In the genomic region with DNA sequence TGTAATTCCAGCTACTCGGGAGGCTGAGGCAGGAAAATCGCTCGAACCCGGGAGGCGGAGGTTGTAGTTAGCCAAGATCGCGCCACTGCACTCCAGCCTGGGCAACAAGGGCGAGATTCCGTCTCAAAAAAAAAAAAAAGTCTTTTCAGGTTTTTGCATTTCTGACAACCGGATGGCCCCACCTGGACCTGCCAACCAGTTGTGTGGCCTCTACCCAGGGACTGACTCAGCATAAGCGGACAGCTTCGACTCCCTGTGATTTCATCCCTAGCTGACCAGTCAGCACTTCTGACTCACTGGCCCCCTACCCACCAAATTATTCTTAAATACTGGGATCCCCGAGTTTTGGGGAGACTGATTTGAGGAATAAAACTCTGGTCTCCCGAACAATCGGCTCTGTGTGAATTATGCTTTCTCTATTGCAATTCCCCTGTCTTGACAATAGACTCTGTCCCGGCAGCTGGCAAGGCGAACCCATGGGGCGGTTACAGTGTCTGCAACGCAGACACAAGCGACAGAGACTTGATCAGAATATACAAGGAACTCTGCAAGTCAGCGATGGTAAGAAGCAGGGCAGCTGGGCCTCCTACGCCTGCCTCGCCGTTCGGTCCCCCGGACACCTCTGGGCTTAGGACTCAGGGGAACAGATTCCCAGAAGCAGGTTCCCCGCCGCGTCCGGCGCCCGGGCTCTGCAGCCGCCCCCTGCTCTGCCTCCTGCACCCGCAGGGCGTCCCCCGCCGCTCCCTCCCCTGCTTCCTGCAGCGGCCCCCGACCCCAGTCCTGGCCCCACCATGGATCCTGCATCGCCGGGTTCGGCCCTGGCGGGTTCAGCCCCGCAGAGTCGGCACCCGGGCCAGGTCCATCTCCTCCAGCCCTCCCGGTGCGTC, we compare ENCODE assay signal across 8 cellular contexts. TPM values are rescaled to one million over a fixed set of nuclear protein-coding genes. Genes with fewer than 3 reads are reported as not detected.
A peak's percentile ranks its signal among the peaks of the same experiment; 100 is the strongest.
DNase-seq lines count a peak whose midpoint lies in the region; ATAC-seq and TF ChIP-seq lines count a peak whose summit lies in the region.

No MANE protein-coding gene starts in this region.

- H2AFZ ChIP-seq in Loucy (ENCODE audit: low read length) = peak overlapping the region; percentile 99

- H3K4me1 ChIP-seq in Loucy (ENCODE audit: insufficient read depth, low read length, poor library complexity, severe bottlenecking) (peaks cover 26% of the 10 kb centered on the region), cardiac muscle cell (ENCODE audit: low read depth) (peaks cover 9% of the 10 kb centered on the region)

- H3K27ac Mint-ChIP-seq in activated naive CD4-positive, alpha-beta T cell treated with anti-CD3 and anti-CD28 coated beads, Interleukin-2, amount 10 ng/mL, durations not matched to agents 7 days and 5 days = peak overlapping the region; percentile 89

- H3K79me2 ChIP-seq in Loucy (ENCODE audit: insufficient read depth, low read length) = peaks cover 43% of the 10 kb centered on the region

- peak; percentile 34 for DNase-seq in Daoy (ENCODE audit: low read depth)
- DNase-seq in activated naive CD4-positive, alpha-beta T cell treated with anti-CD3 and anti-CD28 coated beads, Interleukin-2, amount 10 ng/mL, durations not matched to agents 7 days and 5 days = peak; percentile 66
- peak in 1 of 2 donors; percentile 56 for DNase-seq in cardiac muscle cell (ENCODE audit: low read depth in 1 of 2, low spot score in 1 of 2)
- peak; percentile 86 for DNase-seq in pons (ENCODE audit: low spot score)
- DNase-seq in activated gamma-delta T cell treated with Interleukin-2 at 50 U/mL for 16 hours = no peak
- DNase-seq in GM19238 (ENCODE audit: insufficient read length, low spot score) = no peak

- no peaks in the 10 kb centered on the region for H3K27me3 Mint-ChIP-seq in activated naive CD4-positive, alpha-beta T cell treated with anti-CD3 and anti-CD28 coated beads, Interleukin-2, amount 10 ng/mL, durations not matched to agents 7 days and 5 days

- H3K4me2 ChIP-seq in Loucy (ENCODE audit: low read depth, low read length, poor library complexity, severe bottlenecking) = peak overlapping the region; percentile 93

- TF ChIP-seq CTCF in Loucy (conservative IDR thresholded peaks at IDR 0.05; ENCODE audit: low read length) = no peak
- TF ChIP-seq CTCF in cardiac muscle cell (IDR thresholded peaks at IDR 0.05; ENCODE audit: low read depth, low read length) = no peak

- H3K27me3 ChIP-seq in Loucy (ENCODE audit: insufficient read depth, low read length, poor library complexity, severe bottlenecking) (no peaks in the 10 kb centered on the region), cardiac muscle cell (no peaks in the 10 kb centered on the region)

- H3K27ac ChIP-seq in cardiac muscle cell = peak overlapping the region; percentile 82

- H4K20me1 ChIP-seq in Loucy (ENCODE audit: insufficient read depth, low read length, poor library complexity, severe bottlenecking) = peaks cover 19% of the 10 kb centered on the region

- H3K9ac ChIP-seq in Loucy (ENCODE audit: low read depth, low read length, poor library complexity, severe bottlenecking) = peak overlapping the region; percentile 81

- CTCF ChIA-PET in activated naive CD4-positive, alpha-beta T cell treated with anti-CD3 and anti-CD28 coated beads, Interleukin-2, amount 10 ng/mL, durations not matched to agents 7 days and 5 days (lab: Charles Lee) = interaction anchor here (1.0 to 1.2 kb wide), 2 partner anchors 9 to 19 kb away, joined by 3 to 4 read pairs; no protein-coding TSS in a partner anchor

- H3K36me3 ChIP-seq in Loucy (ENCODE audit: insufficient read depth, low read length) (no peaks in the 10 kb centered on the region), cardiac muscle cell (no peaks in the 10 kb centered on the region)

- H3K9me3 ChIP-seq in Loucy (ENCODE audit: insufficient read depth, low read depth, low read length) = no peaks in the 10 kb centered on the region
- H3K9me3 ChIP-seq in cardiac muscle cell (ENCODE audit: low read depth) = no peaks in the 10 kb centered on the region

- H3K9me2 ChIP-seq in Loucy (replicated peaks; ENCODE audit: low read depth, low read length) = no peaks in the 10 kb centered on the region

- H3F3A ChIP-seq in Loucy (ENCODE audit: low read depth) = no peaks in the 10 kb centered on the region

- peaks cover 7% of the 10 kb centered on the region for H3K36me3 Mint-ChIP-seq in activated naive CD4-positive, alpha-beta T cell treated with anti-CD3 and anti-CD28 coated beads, Interleukin-2, amount 10 ng/mL, durations not matched to agents 7 days and 5 days

- H3K4me1 Mint-ChIP-seq in activated naive CD4-positive, alpha-beta T cell treated with anti-CD3 and anti-CD28 coated beads, Interleukin-2, amount 10 ng/mL, durations not matched to agents 7 days and 5 days = peaks cover 20% of the 10 kb centered on the region

- H3K9me3 Mint-ChIP-seq in activated naive CD4-positive, alpha-beta T cell treated with anti-CD3 and anti-CD28 coated beads, Interleukin-2, amount 10 ng/mL, durations not matched to agents 7 days and 5 days = no peaks in the 10 kb centered on the region

- H3K4me3 Mint-ChIP-seq in activated naive CD4-positive, alpha-beta T cell treated with anti-CD3 and anti-CD28 coated beads, Interleukin-2, amount 10 ng/mL, durations not matched to agents 7 days and 5 days = peak overlapping the region; percentile 88

- peak; percentile 31 for ATAC-seq in GM21619 (IDR thresholded peaks at IDR 0.05; ENCODE audit: unreplicated experiment)

- H3K4me3 ChIP-seq in Loucy (ENCODE audit: low read length, poor library complexity, severe bottlenecking) (peak overlapping the region; percentile 79), cardiac muscle cell (peak overlapping the region; percentile 91)

RNA-seq across cellular contexts. Expression of gene TALDO1, which starts 0.7 kb away (rescaled TPM):
- 319 and 455 TPM in 2 replicates for total RNA-seq in Daoy (2014; rRNA removed; shearing (Covaris generic))
- total RNA-seq in cardiac muscle cell = 144 and 158 TPM in 2 replicates
- polyA plus RNA-seq in cardiac muscle cell = 163 and 174 TPM in 2 replicates

RNA-seq across cellular contexts. Expression of gene GATD1, which starts 30.8 kb away (rescaled TPM):
- total RNA-seq in Daoy (2014; rRNA removed; shearing (Covaris generic)) = 17.3 and 18.4 TPM in 2 replicates
- 62.2 and 64.1 TPM in 2 replicates for total RNA-seq in cardiac muscle cell
- 27.9 and 60.4 TPM in 2 replicates for polyA plus RNA-seq in cardiac muscle cell

RNA-seq across cellular contexts. Expression of gene EPS8L2, which starts 40.5 kb away (rescaled TPM):
- total RNA-seq in Daoy (2014; rRNA removed; shearing (Covaris generic)) = 1.8 and 5.4 TPM in 2 replicates
- total RNA-seq in cardiac muscle cell = 18.9 and 22.6 TPM in 2 replicates
- 25.7 and 27.4 TPM in 2 replicates for polyA plus RNA-seq in cardiac muscle cell

RNA-seq across cellular contexts. Expression of gene CEND1, which starts 43.4 kb away (rescaled TPM):
- total RNA-seq in Daoy (2014; rRNA removed; shearing (Covaris generic)) = 0.51 and 1.2 TPM in 2 replicates
- total RNA-seq in cardiac muscle cell = 1.6 and 7.6 TPM in 2 replicates
- polyA plus RNA-seq in cardiac muscle cell = 1.7 and 8.2 TPM in 2 replicates

RNA-seq across cellular contexts. Expression of gene TMEM80, which starts 50.9 kb away (rescaled TPM):
- total RNA-seq in Daoy (2014; rRNA removed; shearing (Covaris generic)) = 7.5 and 15.8 TPM in 2 replicates
- total RNA-seq in cardiac muscle cell = 53.4 and 70.5 TPM in 2 replicates
- polyA plus RNA-seq in cardiac muscle cell = 72.3 and 93.5 TPM in 2 replicates

Comparison
In these comparisons a context has a peak if more than half of its experiments do, and no peak if none do; other contexts are left out.
1. DNase-seq: peak in Daoy (single experiment), activated naive CD4-positive, alpha-beta T cell treated with anti-CD3 and anti-CD28 coated beads, Interleukin-2, amount 10 ng/mL, durations not matched to agents 7 days and 5 days (single experiment) and pons (single experiment); none in activated gamma-delta T cell treated with Interleukin-2 at 50 U/mL for 16 hours (single experiment) and GM19238 (single experiment).